Comparison of ENCODE assay signal across 8 cellular contexts in genomic region chr13:79404985-79405384, GRCh38. TPM values are rescaled to one million over a fixed set of nuclear protein-coding genes. Genes with fewer than 3 reads are reported as not detected.
DNase-seq lines count a peak whose midpoint lies in the region; ATAC-seq and TF ChIP-seq lines count a peak whose summit lies in the region.
"Had no signal": no experiment of that assay in that cellular context is flagged by ENCODE, and none has a peak within 500 bp of the region (broad histone marks: within the 10 kb centered on the region; RNA-seq: fewer than 3 reads in every experiment).

No MANE protein-coding gene starts in this region.

- peak overlapping the region; percentile 93 to 98 (median 97) for H3K27ac ChIP-seq in spleen

- TF ChIP-seq POLR2A in GM18505 (IDR thresholded peaks at IDR 0.05; ENCODE audit: borderline replicate concordance, extremely low read depth, insufficient read depth, insufficient read length) = peak; percentile 36
- no peak for TF ChIP-seq POLR2A in spleen (IDR thresholded peaks at IDR 0.05)

- no peaks in the 10 kb centered on the region for H3K27me3 ChIP-seq in spleen (replicated peaks in 1 of 7)

- H3K9me3 ChIP-seq in spleen = no peaks in the 10 kb centered on the region

- peak overlapping the region; percentile 89 for H3K4me3 ChIP-seq in fibroblast of mammary gland (ENCODE audit: control insufficient read depth, low read depth, low read length)
- peak overlapping the region; percentile 48 to 98 (median 94) for H3K4me3 ChIP-seq in spleen

- 0 to 3% (median 1%) methylated on average over 10 of the region's 10 CpGs for WGBS in spleen, 5 donors

- TF ChIP-seq CTCF in fibroblast of mammary gland (conservative IDR thresholded peaks at IDR 0.05; ENCODE audit: control insufficient read depth, insufficient read depth, low read depth, low read length) (no peak), spleen (IDR thresholded peaks at IDR 0.05 in 8 of 11, conservative IDR thresholded peaks at IDR 0.05 in 3 of 11) (no peak)

- intact Hi-C loops in spleen (cut with DNase I; ENCODE audit: low total_unique reads) = no loop called here

- peaks cover 30 to 69% (median 66%) of the 10 kb centered on the region in 6 donors for H3K4me1 ChIP-seq in spleen

- ATAC-seq in GM18505 (IDR thresholded peaks at IDR 0.05; ENCODE audit: unreplicated experiment) (no peak), HG02588 (IDR thresholded peaks at IDR 0.05; ENCODE audit: unreplicated experiment) (no peak), GM21381 (IDR thresholded peaks at IDR 0.05; ENCODE audit: unreplicated experiment) (no peak)

- DNase-seq in NCI-H526 treated with DMSO at 0.1 percent for 48 hours (lab: John Stamatoyannopoulos, UW) = peak; percentile 45
- peak; percentile 16 for DNase-seq in fibroblast of mammary gland (ENCODE audit: low read depth)
- DNase-seq in spleen = no peak
- no peak for DNase-seq in NCI-H2107 (lab: John Stamatoyannopoulos, UW)
- DNase-seq: activated B cell treated with CpG ODN at 0.5 μM for 24 hours had no signal

- H3K36me3 ChIP-seq in spleen = peaks cover 0 to 4% (median 0%) of the 10 kb centered on the region in 6 donors

RNA-seq across cellular contexts. Expression of gene RBM26, which starts 1.1 kb away (rescaled TPM):
- 10 to 100 TPM; 56.3 to 87.6 (median 65.0) TPM for total RNA-seq in spleen
- polyA plus RNA-seq in spleen = 10 to 100 TPM; 25.6 to 38.4 (median 30.7) TPM

Comparison
In these comparisons a context has a peak if more than half of its experiments do, and no peak if none do; other contexts are left out.
1. DNase-seq: peak in NCI-H526 treated with DMSO at 0.1 percent for 48 hours (single experiment) and fibroblast of mammary gland (single experiment); none in spleen (single experiment) and NCI-H2107 (single experiment).